In the genomic region with DNA sequence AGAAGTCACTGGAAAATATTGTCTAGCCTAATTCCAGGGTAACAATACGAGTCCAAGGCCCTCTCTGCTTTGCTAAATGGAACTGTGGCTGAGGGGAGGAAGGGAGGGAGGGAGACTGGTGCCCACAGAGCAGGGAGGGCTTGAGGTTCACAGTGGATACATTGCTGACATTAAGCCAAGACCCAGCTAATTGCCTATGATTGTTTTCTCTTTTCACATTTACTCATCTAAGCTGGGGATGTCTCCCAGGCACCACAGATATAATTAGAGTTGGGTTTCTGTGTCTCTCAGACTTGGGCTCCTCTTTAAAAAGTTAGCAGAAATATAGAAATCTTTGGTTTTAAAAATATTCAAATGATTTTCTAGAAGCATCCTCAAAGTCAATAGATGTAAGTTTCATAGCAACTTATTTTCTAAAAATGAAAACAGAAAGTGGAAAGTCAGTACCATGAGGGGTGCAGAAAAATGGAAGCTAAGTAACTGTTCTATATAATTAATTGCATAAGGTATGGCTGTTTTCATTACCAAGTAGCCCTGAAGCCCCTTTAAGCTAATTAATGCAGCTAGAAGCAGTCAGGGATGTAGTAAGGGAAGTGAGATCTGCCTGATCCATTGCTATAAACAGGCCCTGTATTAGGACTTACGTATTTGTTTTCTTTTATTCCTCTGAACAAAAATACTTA, we compare ENCODE assay signal across 1 cellular context.
TF ChIP-seq lines count a peak whose summit lies in the region.

No MANE protein-coding gene starts in this region.

TF ChIP-seq in HEK293T, 16 proteins besides CTCF, POLR2A, EP300 and RAD21 (continued from another document):
- TF ChIP-seq LEF1 (IDR thresholded peaks at IDR 0.05; ENCODE audit: borderline replicate concordance) (no peak), FOXK2 (IDR thresholded peaks at IDR 0.05) (no peak), NFRKB (IDR thresholded peaks at IDR 0.05) (no peak), HDGF (IDR thresholded peaks at IDR 0.05; ENCODE audit: borderline replicate concordance) (no peak), ELF4 (IDR thresholded peaks at IDR 0.05) (no peak), CTBP1 (IDR thresholded peaks at IDR 0.05; ENCODE audit: borderline replicate concordance) (no peak), FOXA1 (IDR thresholded peaks at IDR 0.05) (no peak), FOXM1 (IDR thresholded peaks at IDR 0.05; ENCODE audit: borderline replicate concordance) (no peak), SP1 (IDR thresholded peaks at IDR 0.05) (no peak), SUZ12 (IDR thresholded peaks at IDR 0.05) (no peak)
